8 cellular contexts compared by ENCODE assay signal in genomic region chr10:92690211-92691041, GRCh38. TPM values are rescaled to one million over a fixed set of nuclear protein-coding genes. Genes with fewer than 3 reads are reported as not detected.
DNase-seq lines count a peak whose midpoint lies in the region; ATAC-seq and TF ChIP-seq lines count a peak whose summit lies in the region.

No MANE protein-coding gene starts in this region.

- H3K9me3 Mint-ChIP-seq in GM23338 (peaks cover under 1% of the 10 kb centered on the region; the same call in 1 of the 3 replicates), neural progenitor cell (peaks cover 21% of the 10 kb centered on the region)
- H3K9me3 Mint-ChIP-seq in activated T-helper 1 cell treated with anti-CD3 and anti-CD28 coated beads, Interleukin-12 subunit alpha, Interleukin-12 subunit beta, Interleukin-2, Interleukin-4 antibody, amounts not matched to agents 30 ng/mL and 10 ng/mL and 1 ng/mL, durations not matched to agents 14 hours and 24 hours and 36 hours: no peaks in the 10 kb centered on the region

- intact Hi-C loops in activated T-helper 1 cell treated with anti-CD3 and anti-CD28 coated beads, Interleukin-12 subunit alpha, Interleukin-12 subunit beta, Interleukin-2, Interleukin-4 antibody, amounts not matched to agents 30 ng/mL and 10 ng/mL and 1 ng/mL, durations not matched to agents 14 hours and 24 hours and 36 hours (cut with micrococcal nuclease): loop anchor here (1.0 to 10.0 kb wide), 5 partner anchors 9 to 807 kb away; partner anchors contain the start of genes CEP55, EXOC6 and KIF11
- intact Hi-C loops in transverse colon (cut with DNase I; ENCODE audit: low total_unique reads): no loop called here

- peaks cover 13% of the 10 kb centered on the region for H4K20me1 ChIP-seq in GM23338 (replicated peaks; ENCODE audit: insufficient read depth)
- peaks cover 25% of the 10 kb centered on the region for H4K20me1 ChIP-seq in OCI-LY3 (ENCODE audit: insufficient read depth, low read length)
- peaks cover 63% of the 10 kb centered on the region for H4K20me1 ChIP-seq in neural progenitor cell (ENCODE audit: low read depth)

- H3K4me1 ChIP-seq in GM23338 (ENCODE audit: insufficient read depth) (peaks cover 36% of the 10 kb centered on the region), OCI-LY3 (ENCODE audit: low read length) (peaks cover 18% of the 10 kb centered on the region), neural progenitor cell (peaks cover 8% of the 10 kb centered on the region), transverse colon (peaks cover 0 to 31% (median 14%) of the 10 kb centered on the region in 4 donors)

- H3K27me3 Mint-ChIP-seq in GM23338 (ENCODE audit: insufficient read depth, low read depth, poor library complexity) (peaks cover 80% of the 10 kb centered on the region), neural progenitor cell (ENCODE audit: insufficient read depth, low read depth) (peaks cover 80% of the 10 kb centered on the region)
- peaks cover 81% of the 10 kb centered on the region for H3K27me3 Mint-ChIP-seq in activated T-helper 1 cell treated with anti-CD3 and anti-CD28 coated beads, Interleukin-12 subunit alpha, Interleukin-12 subunit beta, Interleukin-2, Interleukin-4 antibody, amounts not matched to agents 30 ng/mL and 10 ng/mL and 1 ng/mL, durations not matched to agents 14 hours and 24 hours and 36 hours (ENCODE audit: insufficient read depth)

- 30% methylated on average over 42 of the region's 77 CpGs; no CpG with 5 or more reads in 1 of the 2 donors for WGBS in transverse colon (ENCODE audit: low coverage in 1 of 2), 2 donors

- H3K4me1 Mint-ChIP-seq in GM23338: peaks cover 33% of the 10 kb centered on the region
- H3K4me1 Mint-ChIP-seq in activated T-helper 1 cell treated with anti-CD3 and anti-CD28 coated beads, Interleukin-12 subunit alpha, Interleukin-12 subunit beta, Interleukin-2, Interleukin-4 antibody, amounts not matched to agents 30 ng/mL and 10 ng/mL and 1 ng/mL, durations not matched to agents 14 hours and 24 hours and 36 hours (ENCODE audit: low read depth): peaks cover 23% of the 10 kb centered on the region
- H3K4me1 Mint-ChIP-seq in neural progenitor cell: peaks cover 19% of the 10 kb centered on the region

- no peaks in the 10 kb centered on the region for H3K9me2 ChIP-seq in GM23338 (ENCODE audit: insufficient read depth)

- in situ Hi-C loops in transverse colon (cut with MboI; ENCODE audit: low pct_ligation_motif_present in 1 of 4, low pct_unique_long_range_greater_than_20kb in 1 of 4, low sequenced_read_pairs in 3 of 4): no loop called here

- no peaks in the 10 kb centered on the region; the same call in 2 of the 3 replicates for H3K36me3 Mint-ChIP-seq in GM23338 (ENCODE audit: low read depth)
- no peaks in the 10 kb centered on the region for H3K36me3 Mint-ChIP-seq in activated T-helper 1 cell treated with anti-CD3 and anti-CD28 coated beads, Interleukin-12 subunit alpha, Interleukin-12 subunit beta, Interleukin-2, Interleukin-4 antibody, amounts not matched to agents 30 ng/mL and 10 ng/mL and 1 ng/mL, durations not matched to agents 14 hours and 24 hours and 36 hours (ENCODE audit: low read depth)
- H3K36me3 Mint-ChIP-seq in neural progenitor cell: no peaks in the 10 kb centered on the region

- POLR2A ChIA-PET in AG04450 (lab: Yijun Ruan, JAX): interaction anchor here (0.5 to 1.6 kb wide), 7 partner anchors 8 to 1597 kb away, joined by 3 to 18 read pairs (median 4); partner anchors contain the start of gene EXOC6

- H3K4me2 ChIP-seq in GM23338 (peak overlapping the region; percentile 83), OCI-LY3 (ENCODE audit: low read length) (peak overlapping the region; percentile 94), neural progenitor cell (peak overlapping the region; percentile 75)

- no peaks in the 10 kb centered on the region for H3K79me2 ChIP-seq in GM23338 (replicated peaks; ENCODE audit: insufficient read depth)
- H3K79me2 ChIP-seq in OCI-LY3 (ENCODE audit: low read length): peaks cover 30% of the 10 kb centered on the region
- H3K79me2 ChIP-seq in neural progenitor cell (ENCODE audit: low read depth): no peaks in the 10 kb centered on the region

- H3K27ac ChIP-seq in AG04450 (ENCODE audit: low read depth, low read length): peak overlapping the region; percentile 21
- H3K27ac ChIP-seq in GM23338 (ENCODE audit: low read depth): no peak overlapping the region
- H3K27ac ChIP-seq in OCI-LY3 (ENCODE audit: low read length): peak overlapping the region; percentile 72
- no peak overlapping the region for H3K27ac ChIP-seq in neural progenitor cell
- peak overlapping the region; percentile 75 to 83 (median 79) for H3K27ac ChIP-seq in transverse colon

- H3K4me3 ChIP-seq in AG04450 (ENCODE audit: low read depth, low read length) (peak overlapping the region; percentile 77), GM23338 (peak overlapping the region; percentile 56), OCI-LY3 (ENCODE audit: low read length) (peak overlapping the region; percentile 83), fibroblast of villous mesenchyme (ENCODE audit: low read depth, low read length) (peak overlapping the region; percentile 72), neural progenitor cell (peak overlapping the region; percentile 43), transverse colon (peak overlapping the region; percentile 34 to 77 (median 58))

- H2AFZ ChIP-seq in GM23338 (no peak overlapping the region; the same call in 1 of the 2 replicates), OCI-LY3 (ENCODE audit: low read depth, low read length) (no peak overlapping the region; the same call in 1 of the 2 replicates), neural progenitor cell (replicated peaks) (peak overlapping the region; percentile 81)

- H3K36me3 ChIP-seq in GM23338 (ENCODE audit: insufficient read depth) (no peaks in the 10 kb centered on the region), OCI-LY3 (replicated peaks; ENCODE audit: low read depth, low read length) (peaks cover 33% of the 10 kb centered on the region), neural progenitor cell (no peaks in the 10 kb centered on the region), transverse colon (no peaks in the 10 kb centered on the region)

- H3K9me3 ChIP-seq in AG04450 (ENCODE audit: control insufficient read depth, insufficient read depth, low read length): peaks cover 14% of the 10 kb centered on the region
- no peaks in the 10 kb centered on the region for H3K9me3 ChIP-seq in OCI-LY3 (ENCODE audit: insufficient read depth, low read length)
- H3K9me3 ChIP-seq in neural progenitor cell (ENCODE audit: low read depth): no peaks in the 10 kb centered on the region
- H3K9me3 ChIP-seq in transverse colon: peaks cover 0 to 2% of the 10 kb centered on the region in 2 donors

- H3K9ac ChIP-seq in OCI-LY3 (ENCODE audit: low read length) (peak overlapping the region; percentile 92), neural progenitor cell (no peak overlapping the region)

- H3K27ac Mint-ChIP-seq in GM23338 (no peak overlapping the region), neural progenitor cell (no peak overlapping the region)
- H3K27ac Mint-ChIP-seq in activated T-helper 1 cell treated with anti-CD3 and anti-CD28 coated beads, Interleukin-12 subunit alpha, Interleukin-12 subunit beta, Interleukin-2, Interleukin-4 antibody, amounts not matched to agents 30 ng/mL and 10 ng/mL and 1 ng/mL, durations not matched to agents 14 hours and 24 hours and 36 hours: peak overlapping the region; percentile 55

- no peak for TF ChIP-seq CTCF in AG04450 (IDR thresholded peaks at IDR 0.05; ENCODE audit: low read depth, low read length)
- TF ChIP-seq CTCF in GM23338 (conservative IDR thresholded peaks at IDR 0.05; ENCODE audit: low read depth in 2 of 2): no peak
- TF ChIP-seq CTCF in OCI-LY3 (IDR thresholded peaks at IDR 0.05; ENCODE audit: low read depth, low read length): no peak
- no peak for TF ChIP-seq CTCF in fibroblast of villous mesenchyme (IDR thresholded peaks at IDR 0.05; ENCODE audit: insufficient read depth, low read depth, low read length)
- TF ChIP-seq CTCF in neural progenitor cell (IDR thresholded peaks at IDR 0.05): no peak
- no peak for TF ChIP-seq CTCF in transverse colon (IDR thresholded peaks at IDR 0.05)

- H3K27me3 ChIP-seq in AG04450 (ENCODE audit: control insufficient read depth, insufficient read depth, low read length) (no peaks in the 10 kb centered on the region), GM23338 (ENCODE audit: insufficient read depth) (peaks cover 99% of the 10 kb centered on the region), OCI-LY3 (ENCODE audit: low read depth, low read length) (no peaks in the 10 kb centered on the region), neural progenitor cell (peaks cover 95% of the 10 kb centered on the region), transverse colon (peaks cover 72% of the 10 kb centered on the region)

- DNase-seq in AG04450 (ENCODE audit: low read depth, low spot score) (no peak), GM23338 (ENCODE audit: low spot score) (peak; percentile 52), fibroblast of villous mesenchyme (ENCODE audit: low read depth) (peak; percentile 63), neural progenitor cell (ENCODE audit: low spot score) (peak; percentile 58), transverse colon (peak; percentile 61)
- DNase-seq in activated T-helper 1 cell treated with anti-CD3 and anti-CD28 coated beads, Interleukin-12 subunit alpha, Interleukin-12 subunit beta, Interleukin-2, Interleukin-4 antibody, amounts not matched to agents 30 ng/mL and 10 ng/mL and 1 ng/mL, durations not matched to agents 14 hours and 24 hours and 36 hours (ENCODE audit: low spot score): peak; percentile 57

- ATAC-seq in GM23338 (peak; percentile 5), HG03025 (IDR thresholded peaks at IDR 0.05; ENCODE audit: low FRiP score, unreplicated experiment) (no peak)

- no peak for TF ChIP-seq POLR2A in transverse colon (IDR thresholded peaks at IDR 0.05)

- H3K4me3 Mint-ChIP-seq in GM23338 (peak overlapping the region; percentile 69), neural progenitor cell (peak overlapping the region; percentile 72)
- H3K4me3 Mint-ChIP-seq in activated T-helper 1 cell treated with anti-CD3 and anti-CD28 coated beads, Interleukin-12 subunit alpha, Interleukin-12 subunit beta, Interleukin-2, Interleukin-4 antibody, amounts not matched to agents 30 ng/mL and 10 ng/mL and 1 ng/mL, durations not matched to agents 14 hours and 24 hours and 36 hours: peak overlapping the region; percentile 73

- no peak for TF ChIP-seq EP300 in transverse colon (IDR thresholded peaks at IDR 0.05; ENCODE audit: low read depth)

- CTCF ChIA-PET in AG04450 (lab: Charles Lee): interaction anchor here (0.6 kb wide), 1 partner anchor 21 kb away, joined by 3 read pairs; no protein-coding TSS in a partner anchor

- H3F3A ChIP-seq in GM23338 (replicated peaks; ENCODE audit: low read depth): peaks cover 40% of the 10 kb centered on the region
- peaks cover 47% of the 10 kb centered on the region for H3F3A ChIP-seq in neural progenitor cell (ENCODE audit: low read depth)

RNA-seq across cellular contexts. Expression of gene HHEX, which starts 0.7 kb away (rescaled TPM):
- 13.6 and 14.0 TPM in 2 replicates for polyA plus RNA-seq in AG04450 (2011; rRNA removed)
- polyA minus RNA-seq in AG04450 (2011; rRNA and poly(A)+ RNA removed): 6.5 and 6.6 TPM in 2 replicates
- total RNA-seq in GM23338 (2014; rRNA removed; shearing (Covaris generic)): 0.39 and 0.59 TPM in 2 replicates
- 0.99 and 2.0 TPM in 2 replicates for polyA plus RNA-seq in GM23338 (2016; fragmentation: Nextera tagmentation; extraction: Ambion mirVana)
- 0.16 and 0.32 TPM in 2 replicates for total RNA-seq in activated T-helper 1 cell treated with anti-CD3 and anti-CD28 coated beads, Interleukin-12 subunit alpha, Interleukin-12 subunit beta, Interleukin-2, Interleukin-4 antibody, amounts not matched to agents 30 ng/mL and 10 ng/mL and 1 ng/mL, durations not matched to agents 14 hours and 24 hours and 36 hours
- 0.43 and 1.3 TPM in 2 replicates for total RNA-seq in fibroblast of villous mesenchyme
- not detected in 2 replicates for total RNA-seq in neural progenitor cell (ENCODE audit: low replicate concordance)
- total RNA-seq in transverse colon: 1 to 10 TPM in 3 of 4 donors, under 1 TPM in 1; 0.80 to 7.9 (median 4.8) TPM

Comparison
In these comparisons a context has a peak if more than half of its experiments do, and no peak if none do; other contexts are left out.
1. H3K27ac ChIP-seq: peak in AG04450 (single experiment), OCI-LY3 (single experiment) and transverse colon (4 of 4); none in GM23338 (single experiment) and neural progenitor cell (single experiment).
2. Peak in every context shown above with its lines, with median percentiles within 50 percentile points of each other: H3K4me3 ChIP-seq, H3K4me2 ChIP-seq and H3K4me3 Mint-ChIP-seq.